ENCODE assay signal across 15 cellular contexts in the genomic region with DNA sequence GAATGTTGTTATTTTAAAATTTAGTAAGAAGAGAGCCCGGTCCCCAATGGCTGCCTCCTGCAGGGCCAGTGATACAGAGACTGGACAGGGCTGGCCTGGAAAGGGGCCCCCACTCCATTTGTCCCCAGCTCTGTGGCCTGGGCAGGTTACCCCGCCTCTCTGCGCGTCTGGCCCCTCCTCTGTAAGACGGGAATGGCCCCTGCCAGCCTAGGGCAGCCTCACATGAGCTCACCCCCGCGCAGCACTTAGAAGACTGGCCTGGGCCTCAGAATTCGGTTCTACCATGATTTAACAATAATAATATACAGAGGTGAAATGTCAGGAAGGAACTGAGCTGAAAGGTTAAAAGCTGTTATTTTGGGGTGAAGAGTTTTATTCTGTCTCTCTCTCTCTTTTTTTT. TPM values are rescaled to one million over a fixed set of nuclear protein-coding genes. Genes with fewer than 3 reads are reported as not detected.
DNase-seq lines count a peak whose midpoint lies in the region; ATAC-seq and TF ChIP-seq lines count a peak whose summit lies in the region.
"Had no signal": no experiment of that assay in that cellular context is flagged by ENCODE, and none has a peak within 500 bp of the region (broad histone marks: within the 10 kb centered on the region; RNA-seq: fewer than 3 reads in every experiment).

No MANE protein-coding gene starts in this region.

- H3K4me1 Mint-ChIP-seq in activated CD4-positive, alpha-beta T cell treated with anti-CD3 and anti-CD28 coated beads, Interleukin-2, amount 10 ng/mL, durations not matched to agents 24 days and 14 days, result peaks cover 40% of the 10 kb centered on the region
- H3K4me1 Mint-ChIP-seq in activated T-helper 2 cell treated with anti-CD3 and anti-CD28 coated beads, Interferon-gamma antibody, Interleukin-2, Interleukin-4, amounts not matched to agents 10 μg/mL and 5 μg/mL and 100 μg/mL, durations not matched to agents 14 hours and 24 hours and 36 hours (ENCODE audit: low read depth), result peaks cover 34% of the 10 kb centered on the region
- peaks cover 66 to 79% of the 10 kb centered on the region in 2 donors for H3K4me1 Mint-ChIP-seq in natural killer cell

- intact Hi-C loops in activated CD4-positive, alpha-beta T cell treated with anti-CD3 and anti-CD28 coated beads, Interleukin-2, amount 10 ng/mL, durations not matched to agents 24 days and 14 days (cut with micrococcal nuclease), result no loop called here
- intact Hi-C loops in activated T-helper 2 cell treated with anti-CD3 and anti-CD28 coated beads, Interferon-gamma antibody, Interleukin-2, Interleukin-4, amounts not matched to agents 10 μg/mL and 5 μg/mL and 100 μg/mL, durations not matched to agents 14 hours and 24 hours and 36 hours (cut with micrococcal nuclease), result no loop called here
- intact Hi-C loops in natural killer cell (cut with micrococcal nuclease), result no loop called here

- TF ChIP-seq CTCF in GM12864 (IDR thresholded peaks at IDR 0.05; ENCODE audit: low read depth, low read length, missing control alignments) (no peak), natural killer cell (IDR thresholded peaks at IDR 0.05) (no peak), omental fat pad (IDR thresholded peaks at IDR 0.05) (no peak)

- H3K9me3 Mint-ChIP-seq in activated CD4-positive, alpha-beta T cell treated with anti-CD3 and anti-CD28 coated beads, Interleukin-2, amount 10 ng/mL, durations not matched to agents 24 days and 14 days, result no peaks in the 10 kb centered on the region
- no peaks in the 10 kb centered on the region for H3K9me3 Mint-ChIP-seq in activated T-helper 2 cell treated with anti-CD3 and anti-CD28 coated beads, Interferon-gamma antibody, Interleukin-2, Interleukin-4, amounts not matched to agents 10 μg/mL and 5 μg/mL and 100 μg/mL, durations not matched to agents 14 hours and 24 hours and 36 hours
- H3K9me3 Mint-ChIP-seq in natural killer cell, result no peaks in the 10 kb centered on the region

- peak overlapping the region; percentile 97 for H3K4me3 Mint-ChIP-seq in activated CD4-positive, alpha-beta T cell treated with anti-CD3 and anti-CD28 coated beads, Interleukin-2, amount 10 ng/mL, durations not matched to agents 24 days and 14 days
- H3K4me3 Mint-ChIP-seq in activated T-helper 2 cell treated with anti-CD3 and anti-CD28 coated beads, Interferon-gamma antibody, Interleukin-2, Interleukin-4, amounts not matched to agents 10 μg/mL and 5 μg/mL and 100 μg/mL, durations not matched to agents 14 hours and 24 hours and 36 hours (ENCODE audit: low read depth), result peak overlapping the region; percentile 91
- peak overlapping the region; percentile 99 for H3K4me3 Mint-ChIP-seq in natural killer cell

- peaks cover 35% of the 10 kb centered on the region for H3K36me3 Mint-ChIP-seq in activated CD4-positive, alpha-beta T cell treated with anti-CD3 and anti-CD28 coated beads, Interleukin-2, amount 10 ng/mL, durations not matched to agents 24 days and 14 days (ENCODE audit: low read depth)
- H3K36me3 Mint-ChIP-seq in activated T-helper 2 cell treated with anti-CD3 and anti-CD28 coated beads, Interferon-gamma antibody, Interleukin-2, Interleukin-4, amounts not matched to agents 10 μg/mL and 5 μg/mL and 100 μg/mL, durations not matched to agents 14 hours and 24 hours and 36 hours (ENCODE audit: low read depth), result peaks cover 37% of the 10 kb centered on the region
- H3K36me3 Mint-ChIP-seq in natural killer cell, result no peaks in the 10 kb centered on the region

- no peaks in the 10 kb centered on the region for H3K27me3 Mint-ChIP-seq in activated CD4-positive, alpha-beta T cell treated with anti-CD3 and anti-CD28 coated beads, Interleukin-2, amount 10 ng/mL, durations not matched to agents 24 days and 14 days
- no peaks in the 10 kb centered on the region for H3K27me3 Mint-ChIP-seq in activated T-helper 2 cell treated with anti-CD3 and anti-CD28 coated beads, Interferon-gamma antibody, Interleukin-2, Interleukin-4, amounts not matched to agents 10 μg/mL and 5 μg/mL and 100 μg/mL, durations not matched to agents 14 hours and 24 hours and 36 hours (ENCODE audit: low read depth)
- no peaks in the 10 kb centered on the region for H3K27me3 Mint-ChIP-seq in natural killer cell (ENCODE audit: low read depth in 2 of 2)

- H3K4me3 ChIP-seq in GM12864 (ENCODE audit: low read depth, low read length), result peak overlapping the region; percentile 64
- H3K4me3 ChIP-seq: A549 had no signal

- H3K27ac Mint-ChIP-seq in activated CD4-positive, alpha-beta T cell treated with anti-CD3 and anti-CD28 coated beads, Interleukin-2, amount 10 ng/mL, durations not matched to agents 24 days and 14 days, result peak overlapping the region; percentile 94
- H3K27ac Mint-ChIP-seq in activated T-helper 2 cell treated with anti-CD3 and anti-CD28 coated beads, Interferon-gamma antibody, Interleukin-2, Interleukin-4, amounts not matched to agents 10 μg/mL and 5 μg/mL and 100 μg/mL, durations not matched to agents 14 hours and 24 hours and 36 hours, result peak overlapping the region; percentile 91
- H3K27ac Mint-ChIP-seq in natural killer cell, result peak overlapping the region; percentile 98 to 99

- ATAC-seq in natural killer cell, result peak in 2 of 3 donors; percentile 6 to 22
- no peak for ATAC-seq in SK-N-SH treated with all-trans-retinoic acid at 6 μM for 48 hours
- no peak for ATAC-seq in omental fat pad (ENCODE audit: low FRiP score)
- ATAC-seq: A549 had no signal

- no peak for DNase-seq in activated CD4-positive, alpha-beta T cell treated with anti-CD3 and anti-CD28 coated beads, Interleukin-2, amount 10 ng/mL, durations not matched to agents 24 days and 14 days
- no peak for DNase-seq in activated CD4-positive, alpha-beta T cell treated with anti-CD3 and anti-CD28 coated beads for 48 hours
- no peak for DNase-seq in GM12864 (ENCODE audit: low read depth)
- no peak for DNase-seq in activated T-helper 2 cell treated with anti-CD3 and anti-CD28 coated beads, Interferon-gamma antibody, Interleukin-2, Interleukin-4, amounts not matched to agents 10 μg/mL and 5 μg/mL and 100 μg/mL, durations not matched to agents 14 hours and 24 hours and 36 hours (ENCODE audit: low spot score)
- no peak for DNase-seq in natural killer cell
- no peak for DNase-seq in omental fat pad (ENCODE audit: low spot score)
- DNase-seq in NCI-H748 treated with DMSO at 0.1 percent for 48 hours (lab: John Stamatoyannopoulos, UW), result no peak
- DNase-seq: effector CD8-positive, alpha-beta T cell; NCI-H1930 had no signal

TF ChIP-seq in SK-N-SH treated with all-trans-retinoic acid at 6 μM for 48 hours, 23 proteins besides CTCF, POLR2A, EP300 and RAD21 (continues in another document):
- TF ChIP-seq PPARA (CRISPR knock-in tag; IDR thresholded peaks at IDR 0.05; ENCODE audit: borderline replicate concordance), result no peak
- TF ChIP-seq ISL1 (CRISPR knock-in tag; IDR thresholded peaks at IDR 0.05), result no peak
- TF ChIP-seq BACH2 (CRISPR knock-in tag; IDR thresholded peaks at IDR 0.05; ENCODE audit: borderline replicate concordance), result no peak
- no peak for TF ChIP-seq ZC3H10 (CRISPR knock-in tag; IDR thresholded peaks at IDR 0.05)
- TF ChIP-seq, protein P1, sequence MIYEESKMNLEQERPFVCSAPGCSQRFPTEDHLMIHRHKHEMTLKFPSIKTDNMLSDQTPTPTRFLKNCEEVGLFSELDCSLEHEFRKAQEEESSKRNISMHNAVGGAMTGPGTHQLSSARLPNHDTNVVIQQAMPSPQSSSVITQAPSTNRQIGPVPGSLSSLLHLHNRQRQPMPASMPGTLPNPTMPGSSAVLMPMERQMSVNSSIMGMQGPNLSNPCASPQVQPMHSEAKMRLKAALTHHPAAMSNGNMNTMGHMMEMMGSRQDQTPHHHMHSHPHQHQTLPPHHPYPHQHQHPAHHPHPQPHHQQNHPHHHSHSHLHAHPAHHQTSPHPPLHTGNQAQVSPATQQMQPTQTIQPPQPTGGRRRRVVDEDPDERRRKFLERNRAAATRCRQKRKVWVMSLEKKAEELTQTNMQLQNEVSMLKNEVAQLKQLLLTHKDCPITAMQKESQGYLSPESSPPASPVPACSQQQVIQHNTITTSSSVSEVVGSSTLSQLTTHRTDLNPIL (CRISPR knock-in tag; IDR thresholded peaks at IDR 0.05; ENCODE audit: low read depth), result no peak

RNA-seq across cellular contexts. Expression of gene APOBEC3G, which starts 1.3 kb away (rescaled TPM):
- total RNA-seq in activated CD4-positive, alpha-beta T cell treated with anti-CD3 and anti-CD28 coated beads, Interleukin-2, amount 10 ng/mL, durations not matched to agents 24 days and 14 days, result 47.2 and 48.5 TPM in 2 replicates
- total RNA-seq in activated T-helper 2 cell treated with anti-CD3 and anti-CD28 coated beads, Interferon-gamma antibody, Interleukin-2, Interleukin-4, amounts not matched to agents 10 μg/mL and 5 μg/mL and 100 μg/mL, durations not matched to agents 14 hours and 24 hours and 36 hours, result 61.4 and 63.7 TPM in 2 replicates
- total RNA-seq in natural killer cell, result 100 to 1,000 TPM; 168 to 308 (median 237) TPM
- 10 to 100 TPM in 1 of 4 donors, 1 to 10 TPM in 3; 5.5 to 20.3 (median 6.7) TPM for total RNA-seq in omental fat pad

RNA-seq across cellular contexts. Expression of gene APOBEC3H, which starts 18.7 kb away (rescaled TPM):
- 5.8 and 7.6 TPM in 2 replicates for total RNA-seq in activated CD4-positive, alpha-beta T cell treated with anti-CD3 and anti-CD28 coated beads, Interleukin-2, amount 10 ng/mL, durations not matched to agents 24 days and 14 days
- total RNA-seq in activated T-helper 2 cell treated with anti-CD3 and anti-CD28 coated beads, Interferon-gamma antibody, Interleukin-2, Interleukin-4, amounts not matched to agents 10 μg/mL and 5 μg/mL and 100 μg/mL, durations not matched to agents 14 hours and 24 hours and 36 hours, result 7.3 and 8.3 TPM in 2 replicates
- total RNA-seq in natural killer cell (10 to 100 TPM; 14.1 to 17.0 (median 14.6) TPM), omental fat pad (under 1 TPM in 2 of 4 donors, not detected in 2; 0.63 to 0.95 TPM)
- total RNA-seq: fibroblast of villous mesenchyme, osteoblast, SJSA1, skeletal muscle tissue had no signal

RNA-seq across cellular contexts. Expression of gene APOBEC3F, which starts 37.7 kb away (rescaled TPM):
- total RNA-seq in activated CD4-positive, alpha-beta T cell treated with anti-CD3 and anti-CD28 coated beads, Interleukin-2, amount 10 ng/mL, durations not matched to agents 24 days and 14 days, result 16.9 and 19.8 TPM in 2 replicates
- 23.8 and 24.1 TPM in 2 replicates for total RNA-seq in activated T-helper 2 cell treated with anti-CD3 and anti-CD28 coated beads, Interferon-gamma antibody, Interleukin-2, Interleukin-4, amounts not matched to agents 10 μg/mL and 5 μg/mL and 100 μg/mL, durations not matched to agents 14 hours and 24 hours and 36 hours
- total RNA-seq in natural killer cell (10 to 100 TPM; 30.1 to 54.4 (median 41.0) TPM), omental fat pad (1 to 10 TPM; 1.8 to 9.0 (median 2.6) TPM)

RNA-seq across cellular contexts. Expression of gene APOBEC3D, which starts 57.4 kb away (rescaled TPM):
- total RNA-seq in activated CD4-positive, alpha-beta T cell treated with anti-CD3 and anti-CD28 coated beads, Interleukin-2, amount 10 ng/mL, durations not matched to agents 24 days and 14 days, result 26.2 and 26.7 TPM in 2 replicates
- total RNA-seq in activated T-helper 2 cell treated with anti-CD3 and anti-CD28 coated beads, Interferon-gamma antibody, Interleukin-2, Interleukin-4, amounts not matched to agents 10 μg/mL and 5 μg/mL and 100 μg/mL, durations not matched to agents 14 hours and 24 hours and 36 hours, result 29.7 and 31.2 TPM in 2 replicates
- total RNA-seq in natural killer cell, result 10 to 100 TPM; 33.0 to 46.8 (median 37.9) TPM
- 1 to 10 TPM in 2 of 4 donors, under 1 TPM in 2; 0.65 to 6.3 (median 1.1) TPM for total RNA-seq in omental fat pad

Comparison
In these comparisons a context has a peak if more than half of its experiments do, and no peak if none do; other contexts are left out.
1. ATAC-seq: peak in natural killer cell (2 of 3); none in SK-N-SH treated with all-trans-retinoic acid at 6 μM for 48 hours (single experiment) and omental fat pad (single experiment).
2. Peak in every context shown above with its lines, with median percentiles within 50 percentile points of each other: H3K27ac Mint-ChIP-seq and H3K4me3 Mint-ChIP-seq.